Comparison of ENCODE assay signal across 1 cellular context in the genomic region with DNA sequence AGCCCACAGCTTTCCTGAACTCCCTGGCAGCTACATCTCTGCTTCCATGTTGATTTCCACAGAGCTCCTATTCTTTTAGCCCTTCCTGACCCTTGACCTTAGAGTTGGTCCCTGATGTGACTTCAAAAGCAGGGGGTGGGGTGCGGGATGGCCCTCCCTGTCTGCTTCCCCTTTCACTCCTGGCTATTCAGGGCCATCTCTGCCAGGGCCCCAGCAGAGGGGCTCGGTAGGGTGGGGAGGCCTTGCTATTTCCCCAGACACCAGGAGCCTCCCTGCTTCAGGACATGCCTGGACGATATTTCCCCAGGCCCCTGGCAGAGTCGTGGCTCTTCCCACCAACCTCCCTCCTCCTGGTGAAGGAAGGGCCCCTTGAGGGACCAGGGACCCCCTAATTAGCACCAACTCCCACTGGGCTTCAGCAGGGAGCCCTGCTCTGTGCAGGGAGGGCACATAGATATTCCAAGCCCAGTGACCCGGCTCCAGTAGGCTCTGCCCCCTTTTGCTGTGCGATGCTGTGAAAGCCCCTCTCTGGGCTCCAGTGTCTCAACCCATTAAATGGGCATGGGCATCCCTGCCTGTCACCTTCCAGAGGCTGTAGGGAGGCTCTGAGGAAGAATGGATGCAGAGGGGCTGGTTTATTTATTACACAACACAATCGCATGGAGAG.
TF ChIP-seq lines count a peak whose summit lies in the region.

No MANE protein-coding gene starts in this region.

TF ChIP-seq in HepG2, 621 proteins besides CTCF, POLR2A, EP300 and RAD21 (continued from another document and continues in another):
- TF ChIP-seq ZC3H13 (CRISPR knock-in tag; IDR thresholded peaks at IDR 0.05): no peak
- TF ChIP-seq, protein P1, sequence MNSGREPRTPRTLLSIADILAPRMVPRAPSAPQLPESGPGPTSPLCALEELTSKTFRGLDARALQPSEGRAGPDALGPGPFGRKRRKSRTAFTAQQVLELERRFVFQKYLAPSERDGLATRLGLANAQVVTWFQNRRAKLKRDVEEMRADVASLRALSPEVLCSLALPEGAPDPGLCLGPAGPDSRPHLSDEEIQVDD (CRISPR knock-in tag; IDR thresholded peaks at IDR 0.05; ENCODE audit: borderline replicate concordance): no peak
- 0 out of 2 replicates have a peak, but pooled peaks have one; percentile 32 for TF ChIP-seq RARA (CRISPR knock-in tag; IDR thresholded peaks at IDR 0.05)
- TF ChIP-seq KMT2B (CRISPR knock-in tag; IDR thresholded peaks at IDR 0.05): no peak
- no peak for TF ChIP-seq FIP1L1 (IDR thresholded peaks at IDR 0.05; ENCODE audit: borderline replicate concordance, insufficient read depth, low read depth, low read length)
- TF ChIP-seq, protein P2, sequence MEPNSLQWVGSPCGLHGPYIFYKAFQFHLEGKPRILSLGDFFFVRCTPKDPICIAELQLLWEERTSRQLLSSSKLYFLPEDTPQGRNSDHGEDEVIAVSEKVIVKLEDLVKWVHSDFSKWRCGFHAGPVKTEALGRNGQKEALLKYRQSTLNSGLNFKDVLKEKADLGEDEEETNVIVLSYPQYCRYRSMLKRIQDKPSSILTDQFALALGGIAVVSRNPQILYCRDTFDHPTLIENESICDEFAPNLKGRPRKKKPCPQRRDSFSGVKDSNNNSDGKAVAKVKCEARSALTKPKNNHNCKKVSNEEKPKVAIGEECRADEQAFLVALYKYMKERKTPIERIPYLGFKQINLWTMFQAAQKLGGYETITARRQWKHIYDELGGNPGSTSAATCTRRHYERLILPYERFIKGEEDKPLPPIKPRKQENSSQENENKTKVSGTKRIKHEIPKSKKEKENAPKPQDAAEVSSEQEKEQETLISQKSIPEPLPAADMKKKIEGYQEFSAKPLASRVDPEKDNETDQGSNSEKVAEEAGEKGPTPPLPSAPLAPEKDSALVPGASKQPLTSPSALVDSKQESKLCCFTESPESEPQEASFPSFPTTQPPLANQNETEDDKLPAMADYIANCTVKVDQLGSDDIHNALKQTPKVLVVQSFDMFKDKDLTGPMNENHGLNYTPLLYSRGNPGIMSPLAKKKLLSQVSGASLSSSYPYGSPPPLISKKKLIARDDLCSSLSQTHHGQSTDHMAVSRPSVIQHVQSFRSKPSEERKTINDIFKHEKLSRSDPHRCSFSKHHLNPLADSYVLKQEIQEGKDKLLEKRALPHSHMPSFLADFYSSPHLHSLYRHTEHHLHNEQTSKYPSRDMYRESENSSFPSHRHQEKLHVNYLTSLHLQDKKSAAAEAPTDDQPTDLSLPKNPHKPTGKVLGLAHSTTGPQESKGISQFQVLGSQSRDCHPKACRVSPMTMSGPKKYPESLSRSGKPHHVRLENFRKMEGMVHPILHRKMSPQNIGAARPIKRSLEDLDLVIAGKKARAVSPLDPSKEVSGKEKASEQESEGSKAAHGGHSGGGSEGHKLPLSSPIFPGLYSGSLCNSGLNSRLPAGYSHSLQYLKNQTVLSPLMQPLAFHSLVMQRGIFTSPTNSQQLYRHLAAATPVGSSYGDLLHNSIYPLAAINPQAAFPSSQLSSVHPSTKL (CRISPR knock-in tag; IDR thresholded peaks at IDR 0.05): peak; percentile 75
- TF ChIP-seq HNF4G (IDR thresholded peaks at IDR 0.05; ENCODE audit: borderline replicate concordance, low read depth, low read length): peak; percentile 73
- no peak for TF ChIP-seq HNF4G (CRISPR knock-in tag; IDR thresholded peaks at IDR 0.05; ENCODE audit: borderline replicate concordance, low read depth)
- TF ChIP-seq, protein P3, sequence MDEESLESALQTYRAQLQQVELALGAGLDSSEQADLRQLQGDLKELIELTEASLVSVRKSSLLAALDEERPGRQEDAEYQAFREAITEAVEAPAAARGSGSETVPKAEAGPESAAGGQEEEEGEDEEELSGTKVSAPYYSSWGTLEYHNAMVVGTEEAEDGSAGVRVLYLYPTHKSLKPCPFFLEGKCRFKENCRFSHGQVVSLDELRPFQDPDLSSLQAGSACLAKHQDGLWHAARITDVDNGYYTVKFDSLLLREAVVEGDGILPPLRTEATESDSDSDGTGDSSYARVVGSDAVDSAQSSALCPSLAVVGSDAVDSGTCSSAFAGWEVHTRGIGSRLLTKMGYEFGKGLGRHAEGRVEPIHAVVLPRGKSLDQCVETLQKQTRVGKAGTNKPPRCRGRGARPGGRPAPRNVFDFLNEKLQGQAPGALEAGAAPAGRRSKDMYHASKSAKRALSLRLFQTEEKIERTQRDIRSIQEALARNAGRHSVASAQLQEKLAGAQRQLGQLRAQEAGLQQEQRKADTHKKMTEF (CRISPR knock-in tag; IDR thresholded peaks at IDR 0.05): no peak; the same call in 1 of the 2 replicates
- TF ChIP-seq ZFP1 (CRISPR knock-in tag; IDR thresholded peaks at IDR 0.05): no peak
- no peak for TF ChIP-seq KLF13 (CRISPR knock-in tag; IDR thresholded peaks at IDR 0.05)
- TF ChIP-seq ARNT2 (CRISPR knock-in tag; IDR thresholded peaks at IDR 0.05; ENCODE audit: low read depth): no peak
- TF ChIP-seq MATR3 (CRISPR knock-in tag; IDR thresholded peaks at IDR 0.05): no peak
- TF ChIP-seq RBM22 (optimal IDR thresholded peaks at IDR 0.05; ENCODE audit: low read length): no peak
- no peak for TF ChIP-seq FOXK1 (CRISPR knock-in tag; IDR thresholded peaks at IDR 0.05; ENCODE audit: borderline replicate concordance, low read depth)
- no peak for TF ChIP-seq ZNF652 (CRISPR knock-in tag; IDR thresholded peaks at IDR 0.05; ENCODE audit: borderline replicate concordance, low read depth)
- TF ChIP-seq, protein P4, sequence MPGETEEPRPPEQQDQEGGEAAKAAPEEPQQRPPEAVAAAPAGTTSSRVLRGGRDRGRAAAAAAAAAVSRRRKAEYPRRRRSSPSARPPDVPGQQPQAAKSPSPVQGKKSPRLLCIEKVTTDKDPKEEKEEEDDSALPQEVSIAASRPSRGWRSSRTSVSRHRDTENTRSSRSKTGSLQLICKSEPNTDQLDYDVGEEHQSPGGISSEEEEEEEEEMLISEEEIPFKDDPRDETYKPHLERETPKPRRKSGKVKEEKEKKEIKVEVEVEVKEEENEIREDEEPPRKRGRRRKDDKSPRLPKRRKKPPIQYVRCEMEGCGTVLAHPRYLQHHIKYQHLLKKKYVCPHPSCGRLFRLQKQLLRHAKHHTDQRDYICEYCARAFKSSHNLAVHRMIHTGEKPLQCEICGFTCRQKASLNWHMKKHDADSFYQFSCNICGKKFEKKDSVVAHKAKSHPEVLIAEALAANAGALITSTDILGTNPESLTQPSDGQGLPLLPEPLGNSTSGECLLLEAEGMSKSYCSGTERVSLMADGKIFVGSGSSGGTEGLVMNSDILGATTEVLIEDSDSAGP (CRISPR knock-in tag; IDR thresholded peaks at IDR 0.05; ENCODE audit: borderline replicate concordance): 0 out of 2 replicates have a peak, but pooled peaks have one; percentile 32
- TF ChIP-seq HCFC1 (IDR thresholded peaks at IDR 0.05; ENCODE audit: low read depth, low read length): no peak
- TF ChIP-seq TCF7 (IDR thresholded peaks at IDR 0.05; ENCODE audit: low read depth): peak; percentile 91
- 0 out of 2 replicates have a peak, but pooled peaks have one; percentile 66 for TF ChIP-seq HNRNPL (IDR thresholded peaks at IDR 0.05; ENCODE audit: low read depth, low read length)
- TF ChIP-seq ZNF879 (CRISPR knock-in tag; IDR thresholded peaks at IDR 0.05): no peak
- TF ChIP-seq, protein P5, sequence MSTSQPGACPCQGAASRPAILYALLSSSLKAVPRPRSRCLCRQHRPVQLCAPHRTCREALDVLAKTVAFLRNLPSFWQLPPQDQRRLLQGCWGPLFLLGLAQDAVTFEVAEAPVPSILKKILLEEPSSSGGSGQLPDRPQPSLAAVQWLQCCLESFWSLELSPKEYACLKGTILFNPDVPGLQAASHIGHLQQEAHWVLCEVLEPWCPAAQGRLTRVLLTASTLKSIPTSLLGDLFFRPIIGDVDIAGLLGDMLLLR (CRISPR knock-in tag; IDR thresholded peaks at IDR 0.05): no peak
- TF ChIP-seq RBM39 (IDR thresholded peaks at IDR 0.05; ENCODE audit: low read depth, low read length, poor library complexity, severe bottlenecking): no peak
- no peak for TF ChIP-seq PAF1 (CRISPR knock-in tag; IDR thresholded peaks at IDR 0.05)
- TF ChIP-seq, protein P6, sequence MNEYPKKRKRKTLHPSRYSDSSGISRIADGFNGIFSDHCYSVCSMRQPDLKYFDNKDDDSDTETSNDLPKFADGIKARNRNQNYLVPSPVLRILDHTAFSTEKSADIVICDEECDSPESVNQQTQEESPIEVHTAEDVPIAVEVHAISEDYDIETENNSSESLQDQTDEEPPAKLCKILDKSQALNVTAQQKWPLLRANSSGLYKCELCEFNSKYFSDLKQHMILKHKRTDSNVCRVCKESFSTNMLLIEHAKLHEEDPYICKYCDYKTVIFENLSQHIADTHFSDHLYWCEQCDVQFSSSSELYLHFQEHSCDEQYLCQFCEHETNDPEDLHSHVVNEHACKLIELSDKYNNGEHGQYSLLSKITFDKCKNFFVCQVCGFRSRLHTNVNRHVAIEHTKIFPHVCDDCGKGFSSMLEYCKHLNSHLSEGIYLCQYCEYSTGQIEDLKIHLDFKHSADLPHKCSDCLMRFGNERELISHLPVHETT (CRISPR knock-in tag; conservative IDR thresholded peaks at IDR 0.05): no peak
- TF ChIP-seq, protein P7, sequence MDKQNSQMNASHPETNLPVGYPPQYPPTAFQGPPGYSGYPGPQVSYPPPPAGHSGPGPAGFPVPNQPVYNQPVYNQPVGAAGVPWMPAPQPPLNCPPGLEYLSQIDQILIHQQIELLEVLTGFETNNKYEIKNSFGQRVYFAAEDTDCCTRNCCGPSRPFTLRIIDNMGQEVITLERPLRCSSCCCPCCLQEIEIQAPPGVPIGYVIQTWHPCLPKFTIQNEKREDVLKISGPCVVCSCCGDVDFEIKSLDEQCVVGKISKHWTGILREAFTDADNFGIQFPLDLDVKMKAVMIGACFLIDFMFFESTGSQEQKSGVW (CRISPR knock-in tag; IDR thresholded peaks at IDR 0.05; ENCODE audit: borderline replicate concordance): no peak
- TF ChIP-seq AHR (CRISPR knock-in tag; IDR thresholded peaks at IDR 0.05): no peak
- TF ChIP-seq, protein P8, sequence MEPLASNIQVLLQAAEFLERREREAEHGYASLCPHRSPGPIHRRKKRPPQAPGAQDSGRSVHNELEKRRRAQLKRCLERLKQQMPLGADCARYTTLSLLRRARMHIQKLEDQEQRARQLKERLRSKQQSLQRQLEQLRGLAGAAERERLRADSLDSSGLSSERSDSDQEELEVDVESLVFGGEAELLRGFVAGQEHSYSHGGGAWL (CRISPR knock-in tag; IDR thresholded peaks at IDR 0.05): no peak
- no peak for TF ChIP-seq ZSCAN29 (CRISPR knock-in tag; conservative IDR thresholded peaks at IDR 0.05)
- TF ChIP-seq NR2F1 (CRISPR knock-in tag; IDR thresholded peaks at IDR 0.05): peak; percentile 62 to 67; a peak in 3 of 4 replicates
- no peak for TF ChIP-seq MAFG (CRISPR knock-in tag; IDR thresholded peaks at IDR 0.05)
- TF ChIP-seq CREM (IDR thresholded peaks at IDR 0.05): peak; percentile 33; the same call in 1 of the 2 replicates
- no peak for TF ChIP-seq CREM (CRISPR knock-in tag; IDR thresholded peaks at IDR 0.05)
- TF ChIP-seq FOXO1 (CRISPR knock-in tag; IDR thresholded peaks at IDR 0.05): no peak
- TF ChIP-seq ZNF780A (CRISPR knock-in tag; IDR thresholded peaks at IDR 0.05): no peak
- no peak for TF ChIP-seq ZFP90 (CRISPR knock-in tag; IDR thresholded peaks at IDR 0.05; ENCODE audit: borderline replicate concordance)
- TF ChIP-seq, protein P9, sequence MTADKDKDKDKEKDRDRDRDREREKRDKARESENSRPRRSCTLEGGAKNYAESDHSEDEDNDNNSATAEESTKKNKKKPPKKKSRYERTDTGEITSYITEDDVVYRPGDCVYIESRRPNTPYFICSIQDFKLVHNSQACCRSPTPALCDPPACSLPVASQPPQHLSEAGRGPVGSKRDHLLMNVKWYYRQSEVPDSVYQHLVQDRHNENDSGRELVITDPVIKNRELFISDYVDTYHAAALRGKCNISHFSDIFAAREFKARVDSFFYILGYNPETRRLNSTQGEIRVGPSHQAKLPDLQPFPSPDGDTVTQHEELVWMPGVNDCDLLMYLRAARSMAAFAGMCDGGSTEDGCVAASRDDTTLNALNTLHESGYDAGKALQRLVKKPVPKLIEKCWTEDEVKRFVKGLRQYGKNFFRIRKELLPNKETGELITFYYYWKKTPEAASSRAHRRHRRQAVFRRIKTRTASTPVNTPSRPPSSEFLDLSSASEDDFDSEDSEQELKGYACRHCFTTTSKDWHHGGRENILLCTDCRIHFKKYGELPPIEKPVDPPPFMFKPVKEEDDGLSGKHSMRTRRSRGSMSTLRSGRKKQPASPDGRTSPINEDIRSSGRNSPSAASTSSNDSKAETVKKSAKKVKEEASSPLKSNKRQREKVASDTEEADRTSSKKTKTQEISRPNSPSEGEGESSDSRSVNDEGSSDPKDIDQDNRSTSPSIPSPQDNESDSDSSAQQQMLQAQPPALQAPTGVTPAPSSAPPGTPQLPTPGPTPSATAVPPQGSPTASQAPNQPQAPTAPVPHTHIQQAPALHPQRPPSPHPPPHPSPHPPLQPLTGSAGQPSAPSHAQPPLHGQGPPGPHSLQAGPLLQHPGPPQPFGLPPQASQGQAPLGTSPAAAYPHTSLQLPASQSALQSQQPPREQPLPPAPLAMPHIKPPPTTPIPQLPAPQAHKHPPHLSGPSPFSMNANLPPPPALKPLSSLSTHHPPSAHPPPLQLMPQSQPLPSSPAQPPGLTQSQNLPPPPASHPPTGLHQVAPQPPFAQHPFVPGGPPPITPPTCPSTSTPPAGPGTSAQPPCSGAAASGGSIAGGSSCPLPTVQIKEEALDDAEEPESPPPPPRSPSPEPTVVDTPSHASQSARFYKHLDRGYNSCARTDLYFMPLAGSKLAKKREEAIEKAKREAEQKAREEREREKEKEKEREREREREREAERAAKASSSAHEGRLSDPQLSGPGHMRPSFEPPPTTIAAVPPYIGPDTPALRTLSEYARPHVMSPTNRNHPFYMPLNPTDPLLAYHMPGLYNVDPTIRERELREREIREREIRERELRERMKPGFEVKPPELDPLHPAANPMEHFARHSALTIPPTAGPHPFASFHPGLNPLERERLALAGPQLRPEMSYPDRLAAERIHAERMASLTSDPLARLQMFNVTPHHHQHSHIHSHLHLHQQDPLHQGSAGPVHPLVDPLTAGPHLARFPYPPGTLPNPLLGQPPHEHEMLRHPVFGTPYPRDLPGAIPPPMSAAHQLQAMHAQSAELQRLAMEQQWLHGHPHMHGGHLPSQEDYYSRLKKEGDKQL (CRISPR knock-in tag; IDR thresholded peaks at IDR 0.05; ENCODE audit: low read depth): 0 out of 2 replicates have a peak, but pooled peaks have one; percentile 44
- TF ChIP-seq PITX1 (CRISPR knock-in tag; IDR thresholded peaks at IDR 0.05): peak; percentile 59; the same call in 1 of the 2 replicates
- TF ChIP-seq RCOR2 (CRISPR knock-in tag; IDR thresholded peaks at IDR 0.05): peak; percentile 57; the same call in 1 of the 2 replicates
- TF ChIP-seq ZNF251 (CRISPR knock-in tag; IDR thresholded peaks at IDR 0.05): no peak
- peak; percentile 79 for TF ChIP-seq RXRA (CRISPR knock-in tag; IDR thresholded peaks at IDR 0.05)
- no peak for TF ChIP-seq ZNF773 (CRISPR knock-in tag; IDR thresholded peaks at IDR 0.05; ENCODE audit: borderline replicate concordance)
- TF ChIP-seq, protein P10, sequence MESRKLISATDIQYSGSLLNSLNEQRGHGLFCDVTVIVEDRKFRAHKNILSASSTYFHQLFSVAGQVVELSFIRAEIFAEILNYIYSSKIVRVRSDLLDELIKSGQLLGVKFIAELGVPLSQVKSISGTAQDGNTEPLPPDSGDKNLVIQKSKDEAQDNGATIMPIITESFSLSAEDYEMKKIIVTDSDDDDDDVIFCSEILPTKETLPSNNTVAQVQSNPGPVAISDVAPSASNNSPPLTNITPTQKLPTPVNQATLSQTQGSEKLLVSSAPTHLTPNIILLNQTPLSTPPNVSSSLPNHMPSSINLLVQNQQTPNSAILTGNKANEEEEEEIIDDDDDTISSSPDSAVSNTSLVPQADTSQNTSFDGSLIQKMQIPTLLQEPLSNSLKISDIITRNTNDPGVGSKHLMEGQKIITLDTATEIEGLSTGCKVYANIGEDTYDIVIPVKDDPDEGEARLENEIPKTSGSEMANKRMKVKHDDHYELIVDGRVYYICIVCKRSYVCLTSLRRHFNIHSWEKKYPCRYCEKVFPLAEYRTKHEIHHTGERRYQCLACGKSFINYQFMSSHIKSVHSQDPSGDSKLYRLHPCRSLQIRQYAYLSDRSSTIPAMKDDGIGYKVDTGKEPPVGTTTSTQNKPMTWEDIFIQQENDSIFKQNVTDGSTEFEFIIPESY (CRISPR knock-in tag; IDR thresholded peaks at IDR 0.05): no peak
